27 cellular contexts compared by ENCODE assay signal in the genomic region with DNA sequence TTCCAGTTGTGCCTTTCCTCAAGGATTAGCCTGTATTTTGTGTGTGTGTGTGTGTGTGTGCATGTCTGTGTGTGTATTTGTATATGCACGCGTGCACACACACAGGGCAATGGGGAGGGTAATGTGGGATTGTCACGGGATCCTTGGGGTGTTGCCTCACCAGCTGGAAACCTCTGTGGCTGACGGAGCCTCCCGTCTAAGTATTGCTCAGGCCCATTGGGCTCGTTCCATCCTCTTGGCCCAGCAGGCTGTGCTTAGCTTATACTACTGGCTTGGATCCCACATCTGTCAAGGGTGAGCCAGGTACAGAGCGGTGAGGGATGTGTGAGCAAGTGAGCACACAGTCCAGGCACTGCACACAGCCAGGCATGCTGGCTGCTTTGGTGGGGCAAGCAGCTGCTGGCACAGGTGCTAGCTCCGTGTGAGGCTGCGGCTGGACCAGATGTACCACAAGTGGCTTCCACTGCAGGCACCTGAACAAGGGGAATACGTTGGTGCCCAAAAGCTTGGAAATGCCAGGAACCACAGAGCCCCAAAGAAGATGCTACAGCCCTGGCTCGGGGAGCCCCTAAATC.
"Had no signal": no experiment of that assay in that cellular context is flagged by ENCODE, and none has a peak within 500 bp of the region (broad histone marks: within the 10 kb centered on the region; RNA-seq: fewer than 3 reads in every experiment).

No MANE protein-coding gene starts in this region.

- H3K27ac ChIP-seq: colonic mucosa, epithelial cell of prostate, foreskin keratinocyte, heart right ventricle, neutrophil, parathyroid adenoma, right lobe of liver, stomach, thyroid gland had no signal

- H3K4me3 ChIP-seq: colonic mucosa, heart right ventricle, lung, right lobe of liver, smooth muscle cell, stomach, thyroid gland had no signal

- H3K27me3 ChIP-seq: colonic mucosa, foreskin keratinocyte, heart right ventricle, neutrophil, right lobe of liver, stomach, thyroid gland had no signal

- H3K4me1 ChIP-seq: colonic mucosa, foreskin keratinocyte, heart right ventricle, parathyroid adenoma, right lobe of liver, stomach, thyroid gland had no signal

- H3K27ac Mint-ChIP-seq: dendritic cell treated with granulocyte-macrophage colony-stimulating factor and Interleukin-4, amounts not matched to agents 40 ng/mL and 50 ng/mL, for 4 days; endodermal cell; immature natural killer cell; memory B cell; natural killer cell; progenitor cell of endocrine pancreas; stimulated activated naive B cell treated with anti-CD40 and anti-IgM and Interleukin-4, amounts not matched to agents 10 μg/mL and 1 μg/mL and 100 μg/mL, for 72 hours had no signal

- H3K4me3 Mint-ChIP-seq: dendritic cell treated with granulocyte-macrophage colony-stimulating factor and Interleukin-4, amounts not matched to agents 40 ng/mL and 50 ng/mL, for 4 days; endodermal cell; immature natural killer cell; memory B cell; natural killer cell; stimulated activated naive B cell treated with anti-CD40 and anti-IgM and Interleukin-4, amounts not matched to agents 10 μg/mL and 1 μg/mL and 100 μg/mL, for 72 hours had no signal

- DNase-seq: central memory CD4-positive, alpha-beta T cell; colonic mucosa; effector CD8-positive, alpha-beta T cell; endodermal cell; foreskin keratinocyte; glutamatergic neuron; heart right ventricle; hypothalamus; immature natural killer cell; islet precursor cell; left ventricle myocardium superior; natural killer cell; right lobe of liver; stimulated activated CD4-positive, alpha-beta T cell treated with anti-CD3 and anti-CD28 coated beads, Interleukin-4, amount 100 ng/mL, for 4 hours; stimulated activated naive B cell treated with anti-CD40 and anti-IgM and Interleukin-4, amounts not matched to agents 10 μg/mL and 1 μg/mL and 100 μg/mL, for 72 hours; stomach; thyroid gland; trophoblast cell had no signal

- H3K4me1 Mint-ChIP-seq: endodermal cell; immature natural killer cell; memory B cell; natural killer cell; stimulated activated naive B cell treated with anti-CD40 and anti-IgM and Interleukin-4, amounts not matched to agents 10 μg/mL and 1 μg/mL and 100 μg/mL, for 72 hours had no signal

- H3K36me3 ChIP-seq: colonic mucosa, heart right ventricle, neutrophil, right lobe of liver, stomach, thyroid gland had no signal

- H3K9me3 ChIP-seq: colonic mucosa, heart right ventricle, neutrophil, right lobe of liver, thyroid gland had no signal

- H3K36me3 Mint-ChIP-seq: immature natural killer cell; memory B cell; natural killer cell; stimulated activated naive B cell treated with anti-CD40 and anti-IgM and Interleukin-4, amounts not matched to agents 10 μg/mL and 1 μg/mL and 100 μg/mL, for 72 hours had no signal

- H3K27me3 Mint-ChIP-seq: dendritic cell treated with granulocyte-macrophage colony-stimulating factor and Interleukin-4, amounts not matched to agents 40 ng/mL and 50 ng/mL, for 4 days; memory B cell; stimulated activated naive B cell treated with anti-CD40 and anti-IgM and Interleukin-4, amounts not matched to agents 10 μg/mL and 1 μg/mL and 100 μg/mL, for 72 hours had no signal

- H3K9me3 Mint-ChIP-seq: endodermal cell had no signal

- ATAC-seq: esophagus mucosa; foreskin keratinocyte; heart right ventricle; left ventricle myocardium superior; stimulated activated naive B cell treated with anti-CD40 and anti-IgM and Interleukin-4, amounts not matched to agents 10 μg/mL and 1 μg/mL and 100 μg/mL, for 72 hours had no signal
